ENCODE assay signal across 1 cellular context in the genomic region with DNA sequence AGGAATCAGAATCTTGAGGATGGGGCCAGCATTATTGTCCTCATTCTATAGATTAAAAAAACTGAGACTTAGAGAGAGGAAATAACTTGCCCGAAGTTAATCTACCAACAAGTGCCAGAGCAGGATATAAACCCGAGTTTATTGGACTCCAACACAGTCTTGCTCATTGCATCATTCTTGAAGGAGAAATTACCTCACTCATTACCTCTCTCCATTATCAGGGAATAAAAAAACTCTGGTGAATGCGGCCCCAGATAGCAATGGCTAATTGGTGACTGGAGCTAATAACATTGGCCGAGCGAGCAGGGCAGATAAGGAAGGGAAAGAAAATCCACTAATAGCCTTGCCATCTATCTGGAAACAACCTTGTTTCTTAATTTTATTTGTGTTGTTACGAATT.
TF ChIP-seq lines count a peak whose summit lies in the region.

No MANE protein-coding gene starts in this region.

TF ChIP-seq in IMR-90, 13 proteins besides CTCF, POLR2A, EP300 and RAD21:
- TF ChIP-seq FOS (IDR thresholded peaks at IDR 0.05; ENCODE audit: low read depth, low read length) (no peak), SMC3 (IDR thresholded peaks at IDR 0.05; ENCODE audit: low read depth, low read length) (no peak), BHLHE40 (IDR thresholded peaks at IDR 0.05; ENCODE audit: low read depth, low read length) (no peak), CEBPB (IDR thresholded peaks at IDR 0.05; ENCODE audit: low read depth, low read length) (peak; percentile 37)
